8 cellular contexts compared by ENCODE assay signal in genomic region chr2:225743996-225744395, GRCh38.
DNase-seq lines count a peak whose midpoint lies in the region; ATAC-seq and TF ChIP-seq lines count a peak whose summit lies in the region.
"Not testable (repeated sequence)": the region's sequence is repeated elsewhere in the genome, so short reads cannot be mapped to it uniquely, and the experiment has no call there.

No MANE protein-coding gene starts in this region.

- peaks cover 12% of the 10 kb centered on the region for H3K9me3 Mint-ChIP-seq in WTC11
- H3K9me3 Mint-ChIP-seq in endodermal cell; natural killer cell treated with Interleukin-12 subunit alpha and Interleukin-12 subunit beta and Interleukin-15 and Interleukin-18, amount 100 ng/mL, for 72 hours; type B pancreatic cell: not testable (repeated sequence)

- WGBS in endodermal cell (ENCODE audit: insufficient coverage in 1 of 2, insufficient read length in 1 of 2), 2 experiments: 95 to 97% methylated on average over 12 to 35 of the region's 35 CpGs

- H3K4me3 Mint-ChIP-seq in WTC11 (peak overlapping the region; percentile 43), endodermal cell (peak overlapping the region; percentile 52), type B pancreatic cell (peak overlapping the region; percentile 51)
- H3K4me3 Mint-ChIP-seq in natural killer cell treated with Interleukin-12 subunit alpha and Interleukin-12 subunit beta and Interleukin-15 and Interleukin-18, amount 100 ng/mL, for 72 hours: not testable (repeated sequence)

- TF ChIP-seq CTCF in WTC11 (IDR thresholded peaks at IDR 0.05); endodermal cell (conservative IDR thresholded peaks at IDR 0.05); type B pancreatic cell (conservative IDR thresholded peaks at IDR 0.05): not testable (repeated sequence)

- H3K4me1 ChIP-seq in ES-I3 (ENCODE audit: insufficient read depth, low read length); HUES6 (ENCODE audit: control insufficient read depth, insufficient read depth, low read length); endodermal cell (ENCODE audit: control insufficient read depth, insufficient read depth, low read length): not testable (repeated sequence)

- H3K36me3 Mint-ChIP-seq in WTC11; endodermal cell (ENCODE audit: low read depth); natural killer cell treated with Interleukin-12 subunit alpha and Interleukin-12 subunit beta and Interleukin-15 and Interleukin-18, amount 100 ng/mL, for 72 hours; type B pancreatic cell: not testable (repeated sequence)

- H3K27ac Mint-ChIP-seq in WTC11; endodermal cell; natural killer cell treated with Interleukin-12 subunit alpha and Interleukin-12 subunit beta and Interleukin-15 and Interleukin-18, amount 100 ng/mL, for 72 hours; type B pancreatic cell: not testable (repeated sequence)

- POLR2A ChIA-PET in WTC11 (lab: Charles Lee): not testable (repeated sequence)

- not testable (repeated sequence) for H3K4me1 Mint-ChIP-seq in WTC11; endodermal cell; natural killer cell treated with Interleukin-12 subunit alpha and Interleukin-12 subunit beta and Interleukin-15 and Interleukin-18, amount 100 ng/mL, for 72 hours (ENCODE audit: low read depth in 2 of 2); type B pancreatic cell (ENCODE audit: unreplicated experiment)

- not testable (repeated sequence) for H3K27me3 ChIP-seq in HUES6 (ENCODE audit: control insufficient read depth, insufficient read depth, low read length); endodermal cell (ENCODE audit: control insufficient read depth, insufficient read depth, low read length, poor library complexity, severe bottlenecking)

- not testable (repeated sequence) for ATAC-seq in WTC11; natural killer cell treated with Interleukin-12 subunit alpha and Interleukin-12 subunit beta and Interleukin-15 and Interleukin-18, amount 100 ng/mL, for 72 hours

- CTCF ChIA-PET in WTC11 (lab: Charles Lee): interaction anchor here (1.2 to 1.5 kb wide), 3 partner anchors 9 to 1056 kb away, joined by 3 read pairs; partner anchors contain the start of gene IRS1

- DNase-seq in NOMO-1 treated with DMSO at 0.1 percent for 48 hours (lab: John Stamatoyannopoulos, UW; ENCODE audit: unreplicated experiment) (peak; percentile 3), WTC11 (ENCODE audit: low spot score) (peak; percentile 41), iPS-NIHi7 (ENCODE audit: extremely low spot score) (peak; percentile 47)
- not testable (repeated sequence) for DNase-seq in endodermal cell; type B pancreatic cell (ENCODE audit: extremely low spot score, unreplicated experiment)
- DNase-seq in natural killer cell treated with Interleukin-12 subunit alpha and Interleukin-12 subunit beta and Interleukin-15 and Interleukin-18, amount 100 ng/mL, for 72 hours (ENCODE audit: low spot score): peak; percentile 60

- H3K27ac ChIP-seq in HUES6 (ENCODE audit: low read depth, low read length); endodermal cell (ENCODE audit: low read depth, low read length): not testable (repeated sequence)

- peak overlapping the region; percentile 57; the same call in 1 of the 2 replicates for H3K9ac ChIP-seq in ES-I3 (ENCODE audit: low read depth, low read length)
- H3K9ac ChIP-seq in HUES6 (ENCODE audit: low read length); endodermal cell (ENCODE audit: extremely low read depth, low read length, poor library complexity, severe bottlenecking): not testable (repeated sequence)

- not testable (repeated sequence) for H3K9me3 ChIP-seq in ES-I3 (ENCODE audit: control insufficient read depth, insufficient read depth, low read length); HUES6 (ENCODE audit: control insufficient read depth, insufficient read depth, low read depth, low read length); endodermal cell (ENCODE audit: control insufficient read depth, low read length)

- not testable (repeated sequence) for H3K36me3 ChIP-seq in ES-I3 (ENCODE audit: insufficient read depth, low read length); HUES6 (ENCODE audit: control insufficient read depth, insufficient read depth, low read length); endodermal cell (ENCODE audit: control insufficient read depth, insufficient read depth, low read length)

- H3K27me3 Mint-ChIP-seq in WTC11 (ENCODE audit: low read depth); endodermal cell (ENCODE audit: insufficient read depth); natural killer cell treated with Interleukin-12 subunit alpha and Interleukin-12 subunit beta and Interleukin-15 and Interleukin-18, amount 100 ng/mL, for 72 hours; type B pancreatic cell: not testable (repeated sequence)

- peak overlapping the region; percentile 26; the same call in 1 of the 2 replicates for H3K4me3 ChIP-seq in HUES6 (ENCODE audit: low read depth, low read length)
- not testable (repeated sequence) for H3K4me3 ChIP-seq in endodermal cell (ENCODE audit: low read length)
